8 cellular contexts compared by ENCODE assay signal in the genomic region with DNA sequence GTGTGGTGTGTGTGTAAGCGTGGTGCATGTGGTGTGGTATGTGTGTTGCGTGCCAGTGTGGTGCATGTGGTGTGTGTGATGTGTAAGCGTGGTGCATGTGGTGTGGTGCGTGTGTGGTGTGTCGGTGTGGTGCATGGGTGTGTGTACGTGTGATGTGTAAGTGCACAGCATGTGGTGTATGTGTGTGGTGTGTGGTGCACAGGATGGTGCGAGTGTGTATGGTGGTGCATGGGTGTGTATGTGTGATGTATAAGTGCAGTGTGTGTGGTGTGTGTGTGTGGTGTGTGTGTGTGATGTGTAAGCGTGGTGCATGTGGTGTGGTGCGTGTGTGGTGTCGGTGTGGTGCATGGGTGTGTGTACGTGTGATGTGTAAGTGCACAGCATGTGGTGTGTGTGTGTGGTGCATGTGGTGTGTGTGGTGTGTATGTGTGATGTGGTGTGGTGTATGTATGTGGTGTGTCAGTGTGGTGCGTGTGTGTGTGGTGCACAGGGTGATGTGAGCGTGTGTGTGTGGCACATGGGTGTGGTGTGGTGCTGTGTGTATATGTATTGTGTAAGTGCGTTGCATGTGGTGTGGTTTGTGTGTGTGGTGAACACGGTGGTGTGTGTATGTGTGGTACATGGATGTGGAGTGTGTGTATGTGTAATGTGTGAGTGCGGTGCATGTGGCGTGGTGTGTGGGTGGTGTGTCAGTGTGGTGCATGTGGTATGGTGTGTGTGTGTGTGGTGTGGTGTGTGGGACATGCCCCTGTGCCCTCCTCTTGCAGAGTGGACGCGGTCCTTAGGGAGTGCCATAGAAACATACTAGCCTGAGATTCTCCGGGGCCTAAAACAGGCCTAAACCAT. TPM values are rescaled to one million over a fixed set of nuclear protein-coding genes. Genes with fewer than 3 reads are reported as not detected.
A peak's percentile ranks its signal among the peaks of the same experiment; 100 is the strongest.
DNase-seq lines count a peak whose midpoint lies in the region; TF ChIP-seq lines count a peak whose summit lies in the region.

No MANE protein-coding gene starts in this region.

- no peak for DNase-seq in Caco-2
- DNase-seq in MCF 10A (ENCODE audit: unreplicated experiment), result no peak
- DNase-seq in osteoblast (ENCODE audit: insufficient read length, low spot score, missing footprints), result peak; percentile 79
- DNase-seq in NCI-H1417 (lab: John Stamatoyannopoulos, UW), result no peak
- no peak for DNase-seq in NCI-H2227 treated with DMSO at 0.1 percent for 48 hours (lab: John Stamatoyannopoulos, UW)
- DNase-seq in AG08395 (ENCODE audit: low spot score), result no peak
- DNase-seq in inferior parietal cortex (ENCODE audit: extremely low spot score), result no peak

- no peaks in the 10 kb centered on the region for H3K9me3 ChIP-seq in Caco-2
- no peaks in the 10 kb centered on the region for H3K9me3 ChIP-seq in osteoblast (ENCODE audit: low read depth, low read length)

- H3K27ac Mint-ChIP-seq in Caco-2 (ENCODE audit: unreplicated experiment) (no peak overlapping the region), IgD-negative memory B cell (peak overlapping the region in 1 of 3 donors; percentile 84), MCF 10A (ENCODE audit: low read depth, unreplicated experiment) (peak overlapping the region; percentile 2)

- H3K79me2 ChIP-seq in osteoblast (ENCODE audit: insufficient read depth, low read length), result peaks cover 34% of the 10 kb centered on the region

- H3K36me3 Mint-ChIP-seq in Caco-2 (ENCODE audit: insufficient read depth, unreplicated experiment) (peaks cover 10% of the 10 kb centered on the region), IgD-negative memory B cell (peaks cover 1% of the 10 kb centered on the region), MCF 10A (ENCODE audit: insufficient read depth, unreplicated experiment) (no peaks in the 10 kb centered on the region)

- H3K27me3 ChIP-seq in Caco-2 (replicated peaks; ENCODE audit: control insufficient read depth, insufficient read depth, low read length) (no peaks in the 10 kb centered on the region), osteoblast (ENCODE audit: insufficient read depth, low read length) (no peaks in the 10 kb centered on the region)

- H3K27ac ChIP-seq in osteoblast (ENCODE audit: low read depth, low read length), result no peak overlapping the region

- H3K27me3 Mint-ChIP-seq in Caco-2 (ENCODE audit: insufficient read depth, unreplicated experiment), result no peaks in the 10 kb centered on the region
- peaks cover 43% of the 10 kb centered on the region for H3K27me3 Mint-ChIP-seq in IgD-negative memory B cell
- H3K27me3 Mint-ChIP-seq in MCF 10A (ENCODE audit: insufficient read depth, unreplicated experiment), result no peaks in the 10 kb centered on the region

- TF ChIP-seq CTCF in Caco-2 (IDR thresholded peaks at IDR 0.05; ENCODE audit: insufficient read depth in 1 of 2, low read depth in 1 of 2, low read length in 1 of 2, severe bottlenecking in 1 of 2, unreplicated experiment in 1 of 2) (no peak), MCF 10A (IDR thresholded peaks at IDR 0.05; ENCODE audit: unreplicated experiment) (no peak), osteoblast (IDR thresholded peaks at IDR 0.05; ENCODE audit: extremely low read depth, low read depth, low read length) (no peak)

- H3K9me3 Mint-ChIP-seq in Caco-2 (ENCODE audit: unreplicated experiment) (no peaks in the 10 kb centered on the region), IgD-negative memory B cell (peaks cover 0 to 4% (median 0%) of the 10 kb centered on the region in 3 donors), MCF 10A (ENCODE audit: unreplicated experiment) (no peaks in the 10 kb centered on the region)

- no peak overlapping the region for H3K4me2 ChIP-seq in osteoblast (ENCODE audit: insufficient read depth, low read length)

- peak overlapping the region; percentile 29 for H3K4me3 Mint-ChIP-seq in Caco-2 (ENCODE audit: unreplicated experiment)
- peak overlapping the region in 3 of 4 donors; percentile 68 to 78 (median 69) for H3K4me3 Mint-ChIP-seq in IgD-negative memory B cell
- H3K4me3 Mint-ChIP-seq in MCF 10A (ENCODE audit: unreplicated experiment), result peak overlapping the region; percentile 17

- no TSS peak for BruUV-seq in Caco-2 (replicated peaks; lab: Mats Ljungman, UMichigan)
- BruUV-seq in MCF 10A (replicated peaks; lab: Mats Ljungman, UMichigan), result no TSS peak

- POLR2A ChIA-PET in Caco-2 (lab: Charles Lee) (no interaction called here), MCF 10A (lab: Yijun Ruan, JAX) (no interaction called here)

- intact Hi-C loops in Caco-2 (cut with micrococcal nuclease; ENCODE audit: unreplicated experiment), result no loop called here
- intact Hi-C loops in MCF 10A (cut with micrococcal nuclease), result no loop called here

- peaks cover 13% of the 10 kb centered on the region for H4K20me1 ChIP-seq in osteoblast (ENCODE audit: insufficient read depth, low read length)

- H3K4me3 ChIP-seq in Caco-2 (ENCODE audit: low read depth, low read length), result no peak overlapping the region
- no peak overlapping the region for H3K4me3 ChIP-seq in osteoblast (ENCODE audit: insufficient read depth, low read length)

- CTCF ChIA-PET in Caco-2 (lab: Charles Lee) (interaction anchor here (0.7 kb wide), 1 partner anchor 80 kb away, joined by 5 read pairs; no protein-coding TSS in a partner anchor), MCF 10A (lab: Yijun Ruan, JAX) (no interaction called here)

- H3K4me1 ChIP-seq in Caco-2 (peaks cover 24% of the 10 kb centered on the region), osteoblast (ENCODE audit: insufficient read depth, low read length) (peaks cover 36% of the 10 kb centered on the region)

- H3K36me3 ChIP-seq in Caco-2 (ENCODE audit: control insufficient read depth, insufficient read depth, low read length), result no peaks in the 10 kb centered on the region
- H3K36me3 ChIP-seq in osteoblast (ENCODE audit: insufficient read depth, low read length), result no peaks in the 10 kb centered on the region

- H2AFZ ChIP-seq in osteoblast (ENCODE audit: low read length), result no peak overlapping the region

- H3K4me1 Mint-ChIP-seq in Caco-2 (ENCODE audit: low read depth, unreplicated experiment) (peaks cover 20% of the 10 kb centered on the region), IgD-negative memory B cell (peaks cover 0 to 17% (median 14%) of the 10 kb centered on the region in 3 donors), MCF 10A (ENCODE audit: insufficient read depth, unreplicated experiment) (peaks cover 27% of the 10 kb centered on the region)

RNA-seq across cellular contexts. Expression of gene C2CD2, which starts 1.1 kb away (rescaled TPM):
- total RNA-seq in Caco-2 (2022), result 12.6 and 13.5 TPM in 2 replicates
- 3.5 TPM for polyA plus RNA-seq in IgD-negative memory B cell
- total RNA-seq in MCF 10A (2022), result 25.0 and 25.1 TPM in 2 replicates
- 33.9 and 40.9 TPM in 2 replicates for total RNA-seq in osteoblast

RNA-seq across cellular contexts. Expression of gene ZBTB21, which starts 55.3 kb away (rescaled TPM):
- total RNA-seq in Caco-2 (2022) (21.4 and 23.3 TPM in 2 replicates), MCF 10A (2022) (21.5 and 27.3 TPM in 2 replicates), osteoblast (12.7 and 13.8 TPM in 2 replicates)
- 8.0 TPM for polyA plus RNA-seq in IgD-negative memory B cell

Comparison
In these comparisons a context has a peak if more than half of its experiments do, and no peak if none do; other contexts are left out.
1. H3K4me3 Mint-ChIP-seq: peak in every context shown above with its lines; median percentile 69 in IgD-negative memory B cell; 29 in Caco-2; 17 in MCF 10A.